ENCODE assay signal across 23 cellular contexts in genomic region chr12:17064834-17065233, GRCh38.
"Had no signal": no experiment of that assay in that cellular context is flagged by ENCODE, and none has a peak within 500 bp of the region (broad histone marks: within the 10 kb centered on the region; RNA-seq: fewer than 3 reads in every experiment).

No MANE protein-coding gene starts in this region.

- H3K36me3 ChIP-seq: neural progenitor cell, ovary, right lobe of liver, sigmoid colon, stomach, thoracic aorta, thyroid gland, tibial nerve, vagina had no signal

- H3K9me3 ChIP-seq: ovary, psoas muscle, right lobe of liver, sigmoid colon, stomach, thoracic aorta, thyroid gland, tibial nerve, vagina had no signal

- H3K9ac ChIP-seq: neural progenitor cell, parathyroid adenoma had no signal

- H3K27me3 ChIP-seq: neural progenitor cell, ovary, right lobe of liver, sigmoid colon, stomach, thyroid gland, tibial nerve, vagina had no signal

- H3K79me2 ChIP-seq: parathyroid adenoma had no signal

- H3K27ac ChIP-seq: neural progenitor cell, ovary, parathyroid adenoma, psoas muscle, right lobe of liver, sigmoid colon, stomach, thoracic aorta, thyroid gland, tibial nerve, vagina had no signal

- H3K4me1 ChIP-seq: neural progenitor cell, parathyroid adenoma, psoas muscle, right lobe of liver, sigmoid colon, stomach, thyroid gland, tibial nerve, vagina had no signal

- H2AFZ ChIP-seq: neural progenitor cell, parathyroid adenoma had no signal

- H3K4me2 ChIP-seq: neural progenitor cell had no signal

- DNase-seq: natural killer cell; occipital lobe; ovary; posterior cingulate gyrus; psoas muscle; right cardiac atrium; right lobe of liver; sigmoid colon; small intestine; stimulated activated CD4-positive, alpha-beta T cell treated with anti-CD3 and anti-CD28 coated beads, Interleukin-15, amount 100 ng/mL, for 24 hours; stimulated activated CD4-positive, alpha-beta T cell treated with anti-CD3 and anti-CD28 coated beads, Interleukin-2, amount 100 ng/mL, for 24 hours; stimulated activated CD4-positive, alpha-beta T cell treated with anti-CD3 and anti-CD28 coated beads, Interleukin-2, amount 100 ng/mL, for 48 hours; stimulated activated CD4-positive, alpha-beta T cell treated with anti-CD3 and anti-CD28 coated beads, Interleukin-4, amount 100 ng/mL, for 24 hours; stimulated activated naive B cell treated with anti-CD40 and anti-IgM and Interleukin-4, amounts not matched to agents 10 μg/mL and 1 μg/mL and 100 μg/mL, for 72 hours; stimulated activated naive CD4-positive, alpha-beta T cell treated with Interleukin-2 at 50 U/mL for 16 hours; stomach; thyroid gland had no signal

- H3K4me3 ChIP-seq: neural progenitor cell, ovary, psoas muscle, right lobe of liver, sigmoid colon, stomach, thoracic aorta, thyroid gland, tibial nerve, vagina had no signal

- ATAC-seq: natural killer cell; psoas muscle; right cardiac atrium; right lobe of liver; stimulated activated effector memory CD8-positive, alpha-beta T cell treated with anti-CD3 and anti-CD28 coated beads, Interleukin-12 subunit alpha, Interleukin-12 subunit beta, amount 100 ng/mL, for 72 hours; stimulated activated naive B cell treated with anti-CD40 and anti-IgM and Interleukin-4, amounts not matched to agents 10 μg/mL and 1 μg/mL and 100 μg/mL, for 72 hours had no signal
